ENCODE assay signal across 9 cellular contexts in the genomic region with DNA sequence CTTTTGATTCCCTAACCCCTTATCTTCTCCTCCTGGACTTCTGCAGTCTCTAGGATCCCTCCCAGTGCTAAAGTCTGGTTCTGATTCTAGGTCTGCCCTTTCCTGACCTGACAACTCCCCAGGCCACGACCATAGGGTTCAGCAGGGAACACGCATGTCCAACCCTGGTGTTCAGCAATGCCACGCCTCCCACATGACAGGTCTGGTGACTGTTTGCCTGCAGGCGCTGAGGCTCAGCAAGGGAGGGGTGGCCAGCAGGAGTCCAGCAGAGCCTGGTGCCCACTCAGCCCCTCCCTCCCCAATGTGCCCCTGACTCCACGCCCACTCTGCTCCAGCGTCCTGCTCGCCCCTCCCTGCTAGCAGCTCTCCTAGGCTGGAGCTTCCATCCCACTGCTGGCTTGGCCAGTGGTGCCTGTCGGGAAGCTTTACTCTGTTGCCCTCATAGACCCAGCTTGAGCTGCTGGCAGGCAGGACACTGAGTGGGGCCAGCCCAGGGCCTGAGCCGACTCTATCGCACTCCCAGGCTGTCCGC. TPM values are rescaled to one million over a fixed set of nuclear protein-coding genes. Genes with fewer than 3 reads are reported as not detected.
A peak's percentile ranks its signal among the peaks of the same experiment; 100 is the strongest.
DNase-seq lines count a peak whose midpoint lies in the region; ATAC-seq and TF ChIP-seq lines count a peak whose summit lies in the region.
"Had no signal": no experiment of that assay in that cellular context is flagged by ENCODE, and none has a peak within 500 bp of the region (broad histone marks: within the 10 kb centered on the region; RNA-seq: fewer than 3 reads in every experiment).

No MANE protein-coding gene starts in this region.

- H3K9me3 Mint-ChIP-seq in type B pancreatic cell = no peaks in the 10 kb centered on the region

- no peak for ATAC-seq in lung (ENCODE audit: insufficient read depth, low FRiP score)
- ATAC-seq in HG03565 (IDR thresholded peaks at IDR 0.05; ENCODE audit: unreplicated experiment) = no peak

- peak overlapping the region; percentile 61 for H3K4me3 Mint-ChIP-seq in type B pancreatic cell

- H3K79me2 ChIP-seq in mammary epithelial cell (ENCODE audit: insufficient read depth, low read length) = peaks cover 96% of the 10 kb centered on the region

- no peak overlapping the region for H2AFZ ChIP-seq in mammary epithelial cell (ENCODE audit: low read depth, low read length)

- H3K9ac ChIP-seq in mammary epithelial cell (ENCODE audit: insufficient read depth, low read length) = no peak overlapping the region

- H3K27ac ChIP-seq in mammary epithelial cell (ENCODE audit: insufficient read depth, low read depth, low read length) = no peak overlapping the region
- peak overlapping the region in 1 of 2 donors; percentile 87 for H3K27ac ChIP-seq in lung (ENCODE audit: low read depth in 1 of 2, low read length in 1 of 2)

- no peak overlapping the region for H3K4me3 ChIP-seq in mammary epithelial cell (replicated peaks in 1 of 3; ENCODE audit: insufficient read depth in 1 of 3, low read depth in 2 of 3, low read length in 3 of 3)
- no peak overlapping the region for H3K4me3 ChIP-seq in lung

- H3K9me3 ChIP-seq in mammary epithelial cell (replicated peaks; ENCODE audit: insufficient read depth, low read length) (no peaks in the 10 kb centered on the region), lung (ENCODE audit: control insufficient read depth in 2 of 2, insufficient read depth in 1 of 2, low read length in 1 of 2) (no peaks in the 10 kb centered on the region)

- H3K27me3 ChIP-seq in mammary epithelial cell (ENCODE audit: insufficient read depth, low read length) = no peaks in the 10 kb centered on the region
- H3K27me3 ChIP-seq in lung (ENCODE audit: control insufficient read depth, insufficient read depth) = no peaks in the 10 kb centered on the region

- dilution Hi-C loops in mammary epithelial cell (cut with HindIII; ENCODE audit: low sequenced_read_pairs) = no loop called here

- peaks cover 2% of the 10 kb centered on the region for H4K20me1 ChIP-seq in mammary epithelial cell (ENCODE audit: insufficient read depth, low read length)

- H3K27me3 Mint-ChIP-seq in type B pancreatic cell = no peaks in the 10 kb centered on the region

- no TSS peak for BruUV-seq in mammary epithelial cell (replicated peaks; lab: Mats Ljungman, UMichigan)

- DNase-seq in activated T-cell treated with anti-CD3 and anti-CD28 coated beads for 48 hours (ENCODE audit: low read depth) (peak; percentile 15), mammary epithelial cell (no peak), lung (ENCODE audit: low spot score) (peak; percentile 45), type B pancreatic cell (ENCODE audit: extremely low spot score, unreplicated experiment) (no peak), NCI-H2029 treated with DMSO at 0.1 percent for 48 hours (lab: John Stamatoyannopoulos, UW) (no peak), GM03348 (ENCODE audit: low spot score) (no peak)
- DNase-seq in activated T-cell treated with anti-CD3 and anti-CD28 coated beads, Interleukin-2, amount 50 U/mL, for 48 hours = no peak
- DNase-seq: Calu3 had no signal

- 81% methylated on average over 8 of the region's 11 CpGs for WGBS in mammary epithelial cell (ENCODE audit: low coverage, missing lambda C conversion rate)
- WGBS in lung, 2 donors = 69 to 74% methylated on average over 11 of the region's 11 CpGs

- peak overlapping the region; percentile 73 for H3K27ac Mint-ChIP-seq in type B pancreatic cell

- peak overlapping the region; percentile 28 for H3K4me2 ChIP-seq in mammary epithelial cell (ENCODE audit: insufficient read depth, low read depth, low read length)

- CTCF ChIA-PET in mammary epithelial cell (lab: Charles Lee; ENCODE audit: low non-redundant PET) = no interaction called here

- TF ChIP-seq CTCF in mammary epithelial cell (conservative IDR thresholded peaks at IDR 0.05 in 1 of 2, IDR thresholded peaks at IDR 0.05 in 1 of 2; ENCODE audit: extremely low read depth in 1 of 2, insufficient read depth in 1 of 2, low read depth in 1 of 2, low read length in 2 of 2) (no peak), lung (IDR thresholded peaks at IDR 0.05; ENCODE audit: control extremely low read depth, extremely low read depth) (no peak), type B pancreatic cell (conservative IDR thresholded peaks at IDR 0.05) (no peak)

- in situ Hi-C loops in mammary epithelial cell (cut with MboI; ENCODE audit: low sequenced_read_pairs in 2 of 2) = no loop called here

- H3K36me3 Mint-ChIP-seq in type B pancreatic cell = peaks cover 3% of the 10 kb centered on the region

- H3K4me1 Mint-ChIP-seq in type B pancreatic cell (ENCODE audit: unreplicated experiment) = peaks cover 50% of the 10 kb centered on the region

- intact Hi-C loops in mammary epithelial cell (cut with micrococcal nuclease) = no loop called here

- no peaks in the 10 kb centered on the region for H3K36me3 ChIP-seq in mammary epithelial cell (ENCODE audit: insufficient read depth, low read length)
- H3K36me3 ChIP-seq in lung (ENCODE audit: control insufficient read depth in 2 of 2, insufficient read depth in 2 of 2, low read length in 2 of 2) = no peaks in the 10 kb centered on the region

- H3K4me1 ChIP-seq in mammary epithelial cell (ENCODE audit: insufficient read depth, low read length) (peaks cover 48% of the 10 kb centered on the region), lung (ENCODE audit: control insufficient read depth in 2 of 2, insufficient read depth in 2 of 2, low read length in 2 of 2) (peaks cover 10 to 21% of the 10 kb centered on the region in 2 donors)

RNA-seq across cellular contexts. Expression of a gene that starts 17.3 kb away (rescaled TPM):
- 100 to 1,000 TPM in 1 of 2 donors, 1 to 10 TPM in 1; 9.5 to 124 TPM for total RNA-seq in mammary epithelial cell
- 16.7 TPM for polyA plus RNA-seq in mammary epithelial cell
- 203 TPM for polyA minus RNA-seq in mammary epithelial cell
- 10 to 100 TPM; 19.3 to 48.0 TPM for total RNA-seq in lung
- polyA plus RNA-seq in lung = 10 to 100 TPM; 19.7 to 29.6 TPM
- total RNA-seq in type B pancreatic cell (ENCODE audit: low replicate concordance) = 28.8 and 41.9 TPM in 2 replicates

Comparison
In these comparisons a context has a peak if more than half of its experiments do, and no peak if none do; other contexts are left out.
1. DNase-seq: peak in activated T-cell treated with anti-CD3 and anti-CD28 coated beads for 48 hours (single experiment) and lung (single experiment); none in activated T-cell treated with anti-CD3 and anti-CD28 coated beads, Interleukin-2, amount 50 U/mL, for 48 hours (0 of 2), mammary epithelial cell (single experiment), type B pancreatic cell (single experiment), NCI-H2029 treated with DMSO at 0.1 percent for 48 hours (single experiment) and GM03348 (single experiment).